ENCODE assay signal across 8 cellular contexts in genomic region chr2:43222472-43223146, GRCh38. TPM values are rescaled to one million over a fixed set of nuclear protein-coding genes. Genes with fewer than 3 reads are reported as not detected.
DNase-seq lines count a peak whose midpoint lies in the region; ATAC-seq lines count a peak whose summit lies in the region.

No MANE protein-coding gene starts in this region.

- DNase-seq in CD8-positive, alpha-beta memory T cell = peak in 2 of 5 donors; percentile 17 to 34
- peak; percentile 72 for DNase-seq in OCI-M1 (lab: John Stamatoyannopoulos, UW)
- DNase-seq in effector memory CD4-positive, alpha-beta T cell = no peak
- peak; percentile 51 for DNase-seq in natural killer cell treated with Interleukin-12 subunit alpha and Interleukin-12 subunit beta and Interleukin-15 and Interleukin-18, amount 100 ng/mL, for 72 hours (ENCODE audit: low spot score)
- DNase-seq in amniotic stem cell (lab: John Stamatoyannopoulos, UW) = no peak
- no peak for DNase-seq in D341Med (ENCODE audit: low spot score)
- DNase-seq in NCI-H2029 (lab: John Stamatoyannopoulos, UW) = no peak

- POLR2A ChIA-PET in CD8-positive, alpha-beta memory T cell (lab: Charles Lee) = interaction anchor here (0.7 to 13.5 kb wide), 11 partner anchors 28 to 412 kb away, joined by 3 to 590 read pairs (median 5); no protein-coding TSS in a partner anchor

- CTCF ChIA-PET in CD8-positive, alpha-beta memory T cell (lab: Charles Lee) = interaction anchor here (0.5 to 19.6 kb wide), 8 partner anchors 11 to 275 kb away, joined by 3 to 820 read pairs (median 8); no protein-coding TSS in a partner anchor

- ATAC-seq in natural killer cell treated with Interleukin-12 subunit alpha and Interleukin-12 subunit beta and Interleukin-15 and Interleukin-18, amount 100 ng/mL, for 72 hours = no peak
- ATAC-seq in GM18873 (IDR thresholded peaks at IDR 0.05; ENCODE audit: low FRiP score, unreplicated experiment) = no peak

- peaks cover 39 to 45% (median 40%) of the 10 kb centered on the region in 3 donors for H3K4me1 Mint-ChIP-seq in CD8-positive, alpha-beta memory T cell
- peaks cover 55 to 61% of the 10 kb centered on the region in 2 donors for H3K4me1 Mint-ChIP-seq in natural killer cell treated with Interleukin-12 subunit alpha and Interleukin-12 subunit beta and Interleukin-15 and Interleukin-18, amount 100 ng/mL, for 72 hours (ENCODE audit: low read depth in 2 of 2)

- H3K27ac Mint-ChIP-seq in CD8-positive, alpha-beta memory T cell = peak overlapping the region; percentile 92 to 99 (median 98)
- peak overlapping the region; percentile 60 to 91 for H3K27ac Mint-ChIP-seq in natural killer cell treated with Interleukin-12 subunit alpha and Interleukin-12 subunit beta and Interleukin-15 and Interleukin-18, amount 100 ng/mL, for 72 hours

- H3K4me1 ChIP-seq in CD8-positive, alpha-beta memory T cell (ENCODE audit: insufficient read depth, low read length) = peaks cover 26% of the 10 kb centered on the region
- peaks cover 32% of the 10 kb centered on the region for H3K4me1 ChIP-seq in effector memory CD4-positive, alpha-beta T cell (ENCODE audit: control insufficient read depth, insufficient read depth, low read length, poor library complexity, severe bottlenecking)

- peak overlapping the region; percentile 99 for H3K4me3 ChIP-seq in CD8-positive, alpha-beta memory T cell (ENCODE audit: low read length)
- H3K4me3 ChIP-seq in effector memory CD4-positive, alpha-beta T cell (ENCODE audit: insufficient read depth, low read depth, low read length, poor library complexity, severe bottlenecking) = peak overlapping the region; percentile 95

- H3K27me3 Mint-ChIP-seq in CD8-positive, alpha-beta memory T cell = peaks cover 0 to 39% of the 10 kb centered on the region in 2 donors
- H3K27me3 Mint-ChIP-seq in natural killer cell treated with Interleukin-12 subunit alpha and Interleukin-12 subunit beta and Interleukin-15 and Interleukin-18, amount 100 ng/mL, for 72 hours = no peaks in the 10 kb centered on the region

- H3K36me3 Mint-ChIP-seq in CD8-positive, alpha-beta memory T cell = peaks cover 28 to 65% (median 28%) of the 10 kb centered on the region in 3 donors
- peaks cover 4% of the 10 kb centered on the region for H3K36me3 Mint-ChIP-seq in natural killer cell treated with Interleukin-12 subunit alpha and Interleukin-12 subunit beta and Interleukin-15 and Interleukin-18, amount 100 ng/mL, for 72 hours

- peak overlapping the region; percentile 80 to 99 (median 98) for H3K4me3 Mint-ChIP-seq in CD8-positive, alpha-beta memory T cell
- peak overlapping the region; percentile 90 for H3K4me3 Mint-ChIP-seq in natural killer cell treated with Interleukin-12 subunit alpha and Interleukin-12 subunit beta and Interleukin-15 and Interleukin-18, amount 100 ng/mL, for 72 hours

- H3K27me3 ChIP-seq in CD8-positive, alpha-beta memory T cell (ENCODE audit: insufficient read depth, low read length, poor library complexity, severe bottlenecking) = no peaks in the 10 kb centered on the region
- H3K27me3 ChIP-seq in effector memory CD4-positive, alpha-beta T cell (replicated peaks; ENCODE audit: control insufficient read depth, insufficient read depth, low read length, poor library complexity, severe bottlenecking) = no peaks in the 10 kb centered on the region

- H3K9me3 Mint-ChIP-seq in CD8-positive, alpha-beta memory T cell = peaks cover 0 to 9% (median 3%) of the 10 kb centered on the region in 5 donors
- H3K9me3 Mint-ChIP-seq in natural killer cell treated with Interleukin-12 subunit alpha and Interleukin-12 subunit beta and Interleukin-15 and Interleukin-18, amount 100 ng/mL, for 72 hours = no peaks in the 10 kb centered on the region

- H3K27ac ChIP-seq in CD8-positive, alpha-beta memory T cell (ENCODE audit: low read depth, low read length) = peak overlapping the region; percentile 97
- H3K27ac ChIP-seq in effector memory CD4-positive, alpha-beta T cell (ENCODE audit: insufficient read depth, low read length, poor library complexity, severe bottlenecking) = peak overlapping the region; percentile 91

- no peaks in the 10 kb centered on the region for H3K9me3 ChIP-seq in CD8-positive, alpha-beta memory T cell (ENCODE audit: low read length)
- H3K9me3 ChIP-seq in effector memory CD4-positive, alpha-beta T cell (ENCODE audit: control insufficient read depth, low read length) = no peaks in the 10 kb centered on the region

- H3K36me3 ChIP-seq in CD8-positive, alpha-beta memory T cell (ENCODE audit: insufficient read depth, low read length) = peaks cover 46% of the 10 kb centered on the region
- H3K36me3 ChIP-seq in effector memory CD4-positive, alpha-beta T cell (ENCODE audit: control insufficient read depth, insufficient read depth, low read length) = peaks cover 39% of the 10 kb centered on the region

RNA-seq across cellular contexts. Expression of gene ZFP36L2, which starts 3.8 kb away (rescaled TPM):
- total RNA-seq in CD8-positive, alpha-beta memory T cell = 10 to 100 TPM; 98.0 to 98.6 TPM
- 737 TPM for polyA plus RNA-seq in CD8-positive, alpha-beta memory T cell
- total RNA-seq in natural killer cell treated with Interleukin-12 subunit alpha and Interleukin-12 subunit beta and Interleukin-15 and Interleukin-18, amount 100 ng/mL, for 72 hours = 10 to 100 TPM; 22.3 to 24.7 TPM

Comparison
In these comparisons a context has a peak if more than half of its experiments do, and no peak if none do; other contexts are left out.
1. DNase-seq: peak in OCI-M1 (single experiment) and natural killer cell treated with Interleukin-12 subunit alpha and Interleukin-12 subunit beta and Interleukin-15 and Interleukin-18, amount 100 ng/mL, for 72 hours (single experiment); none in effector memory CD4-positive, alpha-beta T cell (0 of 3), amniotic stem cell (single experiment), D341Med (single experiment) and NCI-H2029 (single experiment).